Comparison of ENCODE assay signal across 18 cellular contexts in the genomic region with DNA sequence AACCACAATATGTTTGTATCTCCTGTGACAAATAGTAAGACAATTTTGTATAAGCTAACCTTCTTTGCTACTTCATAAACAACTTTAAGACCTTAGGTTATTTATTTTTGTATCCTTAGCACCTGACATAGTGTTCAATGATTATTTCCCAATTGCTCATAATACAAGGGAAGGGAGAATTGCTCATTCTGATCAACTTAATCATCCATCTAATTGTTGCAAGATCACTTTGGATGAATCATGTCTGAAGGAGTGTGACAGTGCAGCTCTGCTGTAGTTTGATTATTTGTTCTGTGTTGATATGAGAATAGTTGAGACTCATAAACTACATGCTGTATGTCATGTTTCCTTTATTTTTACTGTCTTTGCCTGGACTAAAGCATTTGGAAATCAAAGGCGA.
"Had no signal": no experiment of that assay in that cellular context is flagged by ENCODE, and none has a peak within 500 bp of the region (broad histone marks: within the 10 kb centered on the region; RNA-seq: fewer than 3 reads in every experiment).

No MANE protein-coding gene starts in this region.

- H3K4me3 ChIP-seq: esophagus squamous epithelium, heart left ventricle, neural progenitor cell, ovary, smooth muscle cell had no signal

- H3K27ac ChIP-seq: epithelial cell of prostate, esophagus squamous epithelium, heart left ventricle, neural progenitor cell, ovary had no signal

- ATAC-seq: heart left ventricle; left lobe of liver; natural killer cell treated with Interleukin-12 subunit alpha and Interleukin-12 subunit beta and Interleukin-15 and Interleukin-18, amount 100 ng/mL, for 72 hours; right cardiac atrium had no signal

- H3K9ac ChIP-seq: neural progenitor cell had no signal

- H2AFZ ChIP-seq: neural progenitor cell had no signal

- H3K36me3 ChIP-seq: esophagus squamous epithelium, heart left ventricle, neural progenitor cell, ovary had no signal

- FAIRE-seq: endometrium had no signal

- H3K27me3 ChIP-seq: esophagus squamous epithelium, heart left ventricle, neural progenitor cell, ovary had no signal

- H3K9me3 ChIP-seq: ovary had no signal

- H3K4me1 ChIP-seq: esophagus squamous epithelium had no signal

- DNase-seq: effector memory CD4-positive, alpha-beta T cell; esophagus squamous epithelium; foreskin melanocyte; heart left ventricle; hippocampal formation; mammary epithelial cell; nucleus accumbens; ovary; right cardiac atrium; stimulated activated CD4-positive, alpha-beta T cell treated with anti-CD3 and anti-CD28 coated beads, Interleukin-2, amount 100 ng/mL, for 48 hours; stimulated activated naive CD4-positive, alpha-beta T cell treated with Interleukin-2 at 50 U/mL for 16 hours; trophoblast cell had no signal

- H3K4me2 ChIP-seq: neural progenitor cell, smooth muscle cell had no signal
